In genomic region chr15:35351059-35351458, GRCh38 we compare ENCODE assay signal across 24 cellular contexts.
"Had no signal": no experiment of that assay in that cellular context is flagged by ENCODE, and none has a peak within 500 bp of the region (broad histone marks: within the 10 kb centered on the region; RNA-seq: fewer than 3 reads in every experiment).

No MANE protein-coding gene starts in this region.

- H2AFZ ChIP-seq: hepatocyte had no signal

- H3K9me3 ChIP-seq: ovary, right atrium auricular region, right lobe of liver, testis, thyroid gland, vagina had no signal

- H3K27ac ChIP-seq: heart right ventricle, hepatocyte, left lung, ovary, right atrium auricular region, right lobe of liver, stomach, testis, thyroid gland, transverse colon, upper lobe of left lung, vagina had no signal

- ATAC-seq: heart right ventricle; left colon; left lung; natural killer cell; right lobe of liver; stimulated activated naive B cell treated with anti-CD40 and anti-IgM and Interleukin-4, amounts not matched to agents 10 μg/mL and 1 μg/mL and 100 μg/mL, for 72 hours; stimulated activated naive CD8-positive, alpha-beta T cell treated with anti-CD3 and anti-CD28 coated beads, Interleukin-15, Interleukin-2, amounts not matched to agents 100 U/mL and 50 U/mL, for 24 hours had no signal

- H3K36me3 ChIP-seq: heart right ventricle, left lung, ovary, right atrium auricular region, right lobe of liver, stomach, thyroid gland, transverse colon, upper lobe of left lung, vagina had no signal

- H3K4me2 ChIP-seq: hepatocyte had no signal

- H3K4me1 ChIP-seq: heart right ventricle, left lung, right atrium auricular region, right lobe of liver, stomach, testis, thyroid gland, transverse colon, upper lobe of left lung, vagina had no signal

- H3K27me3 ChIP-seq: heart right ventricle, hepatocyte, left lung, ovary, right atrium auricular region, right lobe of liver, stomach, testis, thyroid gland, transverse colon, upper lobe of left lung, vagina had no signal

- DNase-seq: heart right ventricle; kidney; left colon; left lung; naive B cell; natural killer cell; nephron progenitor cell; ovary; right lobe of liver; stimulated activated CD4-positive, alpha-beta T cell treated with anti-CD3 and anti-CD28 coated beads, Interleukin-12 subunit alpha, Interleukin-12 subunit beta, amount 100 ng/mL, for 4 hours; stimulated activated CD4-positive, alpha-beta T cell treated with anti-CD3 and anti-CD28 coated beads, Interleukin-15, amount 100 ng/mL, for 24 hours; stimulated activated CD4-positive, alpha-beta T cell treated with anti-CD3 and anti-CD28 coated beads, Interleukin-2, amount 100 ng/mL, for 24 hours; stimulated activated CD4-positive, alpha-beta T cell treated with anti-CD3 and anti-CD28 coated beads, Interleukin-4, amount 100 ng/mL, for 1 hour; stimulated activated naive B cell treated with anti-CD40 and anti-IgM and Interleukin-4, amounts not matched to agents 10 μg/mL and 1 μg/mL and 100 μg/mL, for 72 hours; stimulated activated naive CD8-positive, alpha-beta T cell treated with anti-CD3 and anti-CD28 coated beads, Interleukin-15, Interleukin-2, amounts not matched to agents 100 U/mL and 50 U/mL, for 24 hours; stomach; testis; thyroid gland; transverse colon; upper lobe of left lung had no signal

- H3K4me3 ChIP-seq: heart right ventricle, hepatocyte, left lung, lung, ovary, right atrium auricular region, right lobe of liver, stomach, testis, thyroid gland, transverse colon, upper lobe of left lung, vagina had no signal
